In the genomic region with DNA sequence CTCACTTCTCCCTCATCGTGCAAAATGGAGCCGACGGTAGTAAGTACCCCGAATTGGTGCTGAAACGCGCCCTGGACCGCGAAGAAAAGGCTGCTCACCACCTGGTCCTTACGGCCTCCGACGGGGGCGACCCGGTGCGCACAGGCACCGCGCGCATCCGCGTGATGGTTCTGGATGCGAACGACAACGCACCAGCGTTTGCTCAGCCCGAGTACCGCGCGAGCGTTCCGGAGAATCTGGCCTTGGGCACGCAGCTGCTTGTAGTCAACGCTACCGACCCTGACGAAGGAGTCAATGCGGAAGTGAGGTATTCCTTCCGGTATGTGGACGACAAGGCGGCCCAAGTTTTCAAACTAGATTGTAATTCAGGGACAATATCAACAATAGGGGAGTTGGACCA, we compare ENCODE assay signal across 9 cellular contexts. TPM values are rescaled to one million over a fixed set of nuclear protein-coding genes. Genes with fewer than 3 reads are reported as not detected.
DNase-seq lines count a peak whose midpoint lies in the region; ATAC-seq and TF ChIP-seq lines count a peak whose summit lies in the region.
"Had no signal": no experiment of that assay in that cellular context is flagged by ENCODE, and none has a peak within 500 bp of the region (broad histone marks: within the 10 kb centered on the region; RNA-seq: fewer than 3 reads in every experiment).

No MANE protein-coding gene starts in this region.

- H3K27ac ChIP-seq in muscle layer of duodenum (ENCODE audit: low read length) = no peak overlapping the region

- no peaks in the 10 kb centered on the region for H3K27me3 ChIP-seq in muscle layer of duodenum (ENCODE audit: low read depth, low read length)

- H3K27me3 Mint-ChIP-seq in CD14-positive monocyte (ENCODE audit: low read depth in 3 of 3) = peaks cover 58 to 74% (median 68%) of the 10 kb centered on the region in 3 donors
- peaks cover 31% of the 10 kb centered on the region for H3K27me3 Mint-ChIP-seq in activated naive CD8-positive, alpha-beta T cell treated with anti-CD3 and anti-CD28 coated beads, Interleukin-2, amount 10 ng/mL, durations not matched to agents 7 days and 5 days

- peaks cover 0 to 5% of the 10 kb centered on the region in 2 donors for H3K36me3 ChIP-seq in muscle layer of duodenum (ENCODE audit: control insufficient read depth in 1 of 2, insufficient read depth in 2 of 2, low read length in 2 of 2)

- no peaks in the 10 kb centered on the region for H3K4me1 ChIP-seq in muscle layer of duodenum (ENCODE audit: control insufficient read depth in 1 of 2, insufficient read depth in 2 of 2, low read length in 2 of 2)

- peaks cover 54 to 70% of the 10 kb centered on the region in 2 donors for H3K9me3 ChIP-seq in muscle layer of duodenum (ENCODE audit: control insufficient read depth in 1 of 2, low read length in 2 of 2)

- DNase-seq in CD14-positive monocyte (ENCODE audit: low spot score) = no peak
- DNase-seq in activated naive CD8-positive, alpha-beta T cell treated with anti-CD3 and anti-CD28 coated beads, Interleukin-2, amount 10 ng/mL, durations not matched to agents 7 days and 5 days = no peak
- no peak for DNase-seq in NCI-H82 (lab: John Stamatoyannopoulos, UW)
- DNase-seq in NOMO-1 treated with dmso at 0.1 percent for 144 hours (lab: John Stamatoyannopoulos, UW; ENCODE audit: unreplicated experiment) = no peak
- DNase-seq in NOMO-1 (lab: John Stamatoyannopoulos, UW; ENCODE audit: unreplicated experiment in 2 of 2) = no peak
- DNase-seq: NCI-H2171 had no signal

- H3K27ac Mint-ChIP-seq in CD14-positive monocyte = peak overlapping the region in 1 of 7 donors; percentile 19
- peak overlapping the region; percentile 62 for H3K27ac Mint-ChIP-seq in activated naive CD8-positive, alpha-beta T cell treated with anti-CD3 and anti-CD28 coated beads, Interleukin-2, amount 10 ng/mL, durations not matched to agents 7 days and 5 days

- H3K4me1 Mint-ChIP-seq in CD14-positive monocyte = peaks cover 21% of the 10 kb centered on the region
- peaks cover 10% of the 10 kb centered on the region for H3K4me1 Mint-ChIP-seq in activated naive CD8-positive, alpha-beta T cell treated with anti-CD3 and anti-CD28 coated beads, Interleukin-2, amount 10 ng/mL, durations not matched to agents 7 days and 5 days

- POLR2A ChIA-PET in activated naive CD8-positive, alpha-beta T cell treated with anti-CD3 and anti-CD28 coated beads, Interleukin-2, amount 10 ng/mL, durations not matched to agents 7 days and 5 days (lab: Charles Lee) = no interaction called here

- peaks cover 20 to 22% of the 10 kb centered on the region in 2 donors for H3K36me3 Mint-ChIP-seq in CD14-positive monocyte
- peaks cover 8% of the 10 kb centered on the region for H3K36me3 Mint-ChIP-seq in activated naive CD8-positive, alpha-beta T cell treated with anti-CD3 and anti-CD28 coated beads, Interleukin-2, amount 10 ng/mL, durations not matched to agents 7 days and 5 days

- H3K9me3 Mint-ChIP-seq in CD14-positive monocyte = peaks cover 25 to 58% (median 44%) of the 10 kb centered on the region in 7 donors
- peaks cover 8% of the 10 kb centered on the region for H3K9me3 Mint-ChIP-seq in activated naive CD8-positive, alpha-beta T cell treated with anti-CD3 and anti-CD28 coated beads, Interleukin-2, amount 10 ng/mL, durations not matched to agents 7 days and 5 days

- TF ChIP-seq CTCF in CD14-positive monocyte (IDR thresholded peaks at IDR 0.05) = no peak

- peak overlapping the region; percentile 53 to 84 for H3K4me3 Mint-ChIP-seq in CD14-positive monocyte
- H3K4me3 Mint-ChIP-seq in activated naive CD8-positive, alpha-beta T cell treated with anti-CD3 and anti-CD28 coated beads, Interleukin-2, amount 10 ng/mL, durations not matched to agents 7 days and 5 days = peak overlapping the region; percentile 62

- intact Hi-C loops in CD14-positive monocyte (cut with micrococcal nuclease) = no loop called here

- peak; percentile 25 for ATAC-seq in GM21390 (IDR thresholded peaks at IDR 0.05; ENCODE audit: unreplicated experiment)
- no peak for ATAC-seq in activated naive CD8-positive, alpha-beta T cell treated with anti-CD3 and anti-CD28 coated beads, Interleukin-2, amount 10 ng/mL, durations not matched to agents 7 days and 5 days (ENCODE audit: low read depth)
- ATAC-seq in GM18520 (IDR thresholded peaks at IDR 0.05; ENCODE audit: unreplicated experiment) = no peak

- peak overlapping the region; percentile 39 to 66 for H3K4me3 ChIP-seq in muscle layer of duodenum (ENCODE audit: low read depth in 1 of 2, low read length in 2 of 2)

RNA-seq across cellular contexts. Expression of gene PCDHGA12, which starts 1.0 kb away (rescaled TPM):
- polyA plus RNA-seq in CD14-positive monocyte = not detected
- under 1 TPM in 1 of 2 experiments, not detected in 1; 0.11 TPM for total RNA-seq in activated naive CD8-positive, alpha-beta T cell treated with anti-CD3 and anti-CD28 coated beads, Interleukin-2, amount 10 ng/mL, durations not matched to agents 7 days and 5 days

RNA-seq across cellular contexts. Expression of gene PCDHGA11, which starts 10.4 kb away (rescaled TPM):
- polyA plus RNA-seq in CD14-positive monocyte = not detected
- total RNA-seq in activated naive CD8-positive, alpha-beta T cell treated with anti-CD3 and anti-CD28 coated beads, Interleukin-2, amount 10 ng/mL, durations not matched to agents 7 days and 5 days = under 1 TPM; 0.08 to 0.09 TPM

RNA-seq across cellular contexts. Expression of gene PCDHGB7, which starts 13.8 kb away (rescaled TPM):
- not detected for polyA plus RNA-seq in CD14-positive monocyte
- under 1 TPM in 1 of 2 experiments, not detected in 1; 0.11 TPM for total RNA-seq in activated naive CD8-positive, alpha-beta T cell treated with anti-CD3 and anti-CD28 coated beads, Interleukin-2, amount 10 ng/mL, durations not matched to agents 7 days and 5 days

RNA-seq across cellular contexts. Expression of gene PCDHGA10, which starts 18.5 kb away (rescaled TPM):
- polyA plus RNA-seq in CD14-positive monocyte = not detected
- total RNA-seq in activated naive CD8-positive, alpha-beta T cell treated with anti-CD3 and anti-CD28 coated beads, Interleukin-2, amount 10 ng/mL, durations not matched to agents 7 days and 5 days = under 1 TPM in 1 of 2 experiments, not detected in 1; 0.14 TPM

RNA-seq across cellular contexts. Expression of gene PCDHGB6, which starts 23.5 kb away (rescaled TPM):
- under 1 TPM in 1 of 2 donors, not detected in 1; 0.06 TPM for polyA plus RNA-seq in CD14-positive monocyte
- total RNA-seq in activated naive CD8-positive, alpha-beta T cell treated with anti-CD3 and anti-CD28 coated beads, Interleukin-2, amount 10 ng/mL, durations not matched to agents 7 days and 5 days = under 1 TPM; 0.11 to 0.14 TPM
